ENCODE assay signal across 15 cellular contexts in genomic region chr6:82741325-82741995, GRCh38.
DNase-seq lines count a peak whose midpoint lies in the region; ATAC-seq and TF ChIP-seq lines count a peak whose summit lies in the region.
"Had no signal": no experiment of that assay in that cellular context is flagged by ENCODE, and none has a peak within 500 bp of the region (broad histone marks: within the 10 kb centered on the region; RNA-seq: fewer than 3 reads in every experiment).

No MANE protein-coding gene starts in this region.

- TF ChIP-seq CTCF in mammary epithelial cell (conservative IDR thresholded peaks at IDR 0.05 in 1 of 2, IDR thresholded peaks at IDR 0.05 in 1 of 2; ENCODE audit: extremely low read depth in 1 of 2, insufficient read depth in 1 of 2, low read depth in 1 of 2, low read length in 2 of 2) (no peak), MCF 10A (IDR thresholded peaks at IDR 0.05; ENCODE audit: unreplicated experiment) (no peak), fibroblast of mammary gland (conservative IDR thresholded peaks at IDR 0.05; ENCODE audit: control insufficient read depth, insufficient read depth, low read depth, low read length) (no peak), BE2C (IDR thresholded peaks at IDR 0.05; ENCODE audit: low read depth, low read length) (no peak)

- POLR2A ChIA-PET in MCF 10A (lab: Yijun Ruan, JAX) = no interaction called here

- WGBS in mammary epithelial cell (ENCODE audit: low coverage, missing lambda C conversion rate) = 29% methylated on average over 1 of the region's 1 CpG

- H3K9me3 Mint-ChIP-seq in MCF 10A (ENCODE audit: unreplicated experiment) = no peaks in the 10 kb centered on the region
- H3K9me3 Mint-ChIP-seq: CD4-positive, alpha-beta T cell had no signal

- no peak overlapping the region for H3K9ac ChIP-seq in mammary epithelial cell (ENCODE audit: insufficient read depth, low read length)

- no peaks in the 10 kb centered on the region for H3K4me1 ChIP-seq in mammary epithelial cell (ENCODE audit: insufficient read depth, low read length)
- no peaks in the 10 kb centered on the region for H3K4me1 ChIP-seq in BE2C
- H3K4me1 ChIP-seq: Peyer's patch had no signal

- no peak for ATAC-seq in HG02938 (IDR thresholded peaks at IDR 0.05; ENCODE audit: unreplicated experiment)

- dilution Hi-C loops in mammary epithelial cell (cut with HindIII; ENCODE audit: low sequenced_read_pairs) = no loop called here

- H3K36me3 Mint-ChIP-seq in MCF 10A (ENCODE audit: insufficient read depth, unreplicated experiment) = no peaks in the 10 kb centered on the region

- H4K20me1 ChIP-seq in mammary epithelial cell (ENCODE audit: insufficient read depth, low read length) = no peaks in the 10 kb centered on the region

- no peak overlapping the region for H3K27ac ChIP-seq in mammary epithelial cell (ENCODE audit: insufficient read depth, low read depth, low read length)
- H3K27ac ChIP-seq: Peyer's patch had no signal

- no TSS peak for BruUV-seq in mammary epithelial cell (replicated peaks; lab: Mats Ljungman, UMichigan)
- BruUV-seq in MCF 10A (replicated peaks; lab: Mats Ljungman, UMichigan) = no TSS peak

- H3K4me2 ChIP-seq in mammary epithelial cell (ENCODE audit: insufficient read depth, low read depth, low read length) = no peak overlapping the region

- intact Hi-C loops in mammary epithelial cell (cut with micrococcal nuclease) = no loop called here
- intact Hi-C loops in MCF 10A (cut with micrococcal nuclease) = no loop called here

- H3K4me3 ChIP-seq in mammary epithelial cell (replicated peaks in 1 of 3; ENCODE audit: insufficient read depth in 1 of 3, low read depth in 2 of 3, low read length in 3 of 3) (no peak overlapping the region), fibroblast of mammary gland (ENCODE audit: control insufficient read depth, low read depth, low read length) (no peak overlapping the region), BE2C (ENCODE audit: low read depth, low read length) (no peak overlapping the region)
- H3K4me3 ChIP-seq: Peyer's patch had no signal

- DNase-seq in mammary epithelial cell (peak; percentile 3), MCF 10A (ENCODE audit: unreplicated experiment) (no peak), RPMI7951 (ENCODE audit: low read depth) (peak; percentile 24), fibroblast of mammary gland (ENCODE audit: low read depth) (peak; percentile 38), ACHN (no peak), BE2C (no peak), NCI-H2171 treated with DMSO at 0.1 percent for 48 hours (lab: John Stamatoyannopoulos, UW) (no peak)
- DNase-seq: AML-193; CD4-positive, alpha-beta T cell; DND-41; NCI-H1930; NCI-H510A; Peyer's patch; SHP77 had no signal

- H3K36me3 ChIP-seq in mammary epithelial cell (ENCODE audit: insufficient read depth, low read length) = no peaks in the 10 kb centered on the region
- H3K36me3 ChIP-seq in BE2C = no peaks in the 10 kb centered on the region
- H3K36me3 ChIP-seq: Peyer's patch had no signal

- in situ Hi-C loops in mammary epithelial cell (cut with MboI; ENCODE audit: low sequenced_read_pairs in 2 of 2) (no loop called here), ACHN (cut with HindIII; ENCODE audit: low pct_ligation_motif_present, low pct_unique_long_range_greater_than_20kb, low sequenced_read_pairs) (no loop called here)

- no peaks in the 10 kb centered on the region for H3K9me3 ChIP-seq in mammary epithelial cell (replicated peaks; ENCODE audit: insufficient read depth, low read length)
- no peaks in the 10 kb centered on the region for H3K9me3 ChIP-seq in BE2C
- H3K9me3 ChIP-seq: Peyer's patch had no signal

- H3K4me3 Mint-ChIP-seq in MCF 10A (ENCODE audit: unreplicated experiment) = no peak overlapping the region
- H3K4me3 Mint-ChIP-seq: CD4-positive, alpha-beta T cell had no signal

- CTCF ChIA-PET in mammary epithelial cell (lab: Charles Lee; ENCODE audit: low non-redundant PET) = no interaction called here
- CTCF ChIA-PET in MCF 10A (lab: Yijun Ruan, JAX) = interaction anchor here (0.6 kb wide), 1 partner anchor 132 kb away, joined by 3 read pairs; no protein-coding TSS in a partner anchor

- peaks cover 18% of the 10 kb centered on the region for H3K27me3 Mint-ChIP-seq in MCF 10A (ENCODE audit: insufficient read depth, unreplicated experiment)
- H3K27me3 Mint-ChIP-seq: CD4-positive, alpha-beta T cell had no signal

- no peaks in the 10 kb centered on the region for H3K79me2 ChIP-seq in mammary epithelial cell (ENCODE audit: insufficient read depth, low read length)

- no peaks in the 10 kb centered on the region for H3K4me1 Mint-ChIP-seq in MCF 10A (ENCODE audit: insufficient read depth, unreplicated experiment)

- no peak overlapping the region for H3K27ac Mint-ChIP-seq in MCF 10A (ENCODE audit: low read depth, unreplicated experiment)
- H3K27ac Mint-ChIP-seq: CD4-positive, alpha-beta T cell had no signal

- H2AFZ ChIP-seq in mammary epithelial cell (ENCODE audit: low read depth, low read length) = no peak overlapping the region

- H3K27me3 ChIP-seq in mammary epithelial cell (ENCODE audit: insufficient read depth, low read length) (peaks cover 2% of the 10 kb centered on the region), BE2C (no peaks in the 10 kb centered on the region; the same call in 1 of the 2 replicates)
- H3K27me3 ChIP-seq: Peyer's patch had no signal

Comparison
In these comparisons a context has a peak if more than half of its experiments do, and no peak if none do; other contexts are left out.
1. DNase-seq: peak in mammary epithelial cell (single experiment), RPMI7951 (single experiment) and fibroblast of mammary gland (single experiment); none in MCF 10A (single experiment), ACHN (single experiment), BE2C (single experiment) and NCI-H2171 treated with DMSO at 0.1 percent for 48 hours (single experiment).